In the genomic region with DNA sequence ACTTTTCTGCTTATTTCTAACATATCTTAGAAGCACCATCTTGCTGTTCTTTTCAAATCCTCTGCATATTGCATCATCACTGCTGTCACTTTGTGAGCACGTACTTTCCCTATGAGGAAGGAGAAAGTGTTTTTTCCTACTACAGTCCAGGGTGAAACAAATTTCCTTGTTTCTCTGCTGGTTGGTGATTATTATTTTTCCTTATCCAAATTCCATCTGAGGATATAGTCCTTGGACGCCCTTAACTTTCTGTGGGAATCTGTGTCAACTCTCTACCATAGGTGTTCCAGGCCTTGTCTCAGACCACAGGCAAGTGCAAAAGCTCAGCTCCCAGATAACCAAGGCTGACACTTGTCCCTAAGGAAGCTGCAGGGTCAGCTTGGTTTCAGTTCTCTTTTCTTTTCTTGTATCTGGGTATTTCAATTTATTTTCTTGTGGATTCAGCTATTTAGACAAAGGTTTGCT, we compare ENCODE assay signal across 1 cellular context.
TF ChIP-seq lines count a peak whose summit lies in the region.

No MANE protein-coding gene starts in this region.

TF ChIP-seq in H1, 55 proteins besides CTCF, POLR2A, EP300 and RAD21:
- TF ChIP-seq CEBPB (IDR thresholded peaks at IDR 0.05; ENCODE audit: low read depth, low read length): peak; percentile 67; the same call in 1 of the 2 replicates
- TF ChIP-seq JUN (IDR thresholded peaks at IDR 0.05; ENCODE audit: low read depth, low read length): no peak
